8 cellular contexts compared by ENCODE assay signal in genomic region chr6:150813993-150814359, GRCh38. TPM values are rescaled to one million over a fixed set of nuclear protein-coding genes. Genes with fewer than 3 reads are reported as not detected.
DNase-seq lines count a peak whose midpoint lies in the region; ATAC-seq and TF ChIP-seq lines count a peak whose summit lies in the region.

No MANE protein-coding gene starts in this region.

- H3K27ac ChIP-seq in substantia nigra (ENCODE audit: low read depth, low read length, poor library complexity, severe bottlenecking): no peak overlapping the region

- DNase-seq in activated CD4-positive, alpha-beta memory T cell treated with anti-CD3 and anti-CD28 coated beads for 36 hours: peak; percentile 41
- DNase-seq in omental fat pad (ENCODE audit: low spot score) (no peak), substantia nigra (lab: John Stamatoyannopoulos, UW) (no peak), NOMO-1 treated with dmso at 0.1 percent for 144 hours (lab: John Stamatoyannopoulos, UW; ENCODE audit: unreplicated experiment) (no peak), GDM1 (lab: John Stamatoyannopoulos, UW) (no peak)
- DNase-seq in stimulated activated CD4-positive, alpha-beta T cell treated with anti-CD3 and anti-CD28 coated beads, Interleukin-12 subunit alpha, Interleukin-12 subunit beta, amount 100 ng/mL, for 4 hours: no peak

- peak; percentile 66 for ATAC-seq in GM18870 (IDR thresholded peaks at IDR 0.05; ENCODE audit: unreplicated experiment)
- ATAC-seq in HG02870 (IDR thresholded peaks at IDR 0.05; ENCODE audit: unreplicated experiment): peak; percentile 63
- peak; percentile 20 for ATAC-seq in omental fat pad (ENCODE audit: low FRiP score)

- CTCF ChIA-PET in activated CD4-positive, alpha-beta memory T cell treated with anti-CD3 and anti-CD28 coated beads for 36 hours (lab: Charles Lee): interaction anchor here (1.0 to 3.4 kb wide), 9 partner anchors 121 to 743 kb away, joined by 3 to 21 read pairs (median 6); no protein-coding TSS in a partner anchor

- H3K4me3 Mint-ChIP-seq in activated CD4-positive, alpha-beta memory T cell treated with anti-CD3 and anti-CD28 coated beads for 36 hours: no peak overlapping the region

- H3K4me1 Mint-ChIP-seq in activated CD4-positive, alpha-beta memory T cell treated with anti-CD3 and anti-CD28 coated beads for 36 hours (ENCODE audit: low read depth): peaks cover 27% of the 10 kb centered on the region

- no peaks in the 10 kb centered on the region for H3K36me3 Mint-ChIP-seq in activated CD4-positive, alpha-beta memory T cell treated with anti-CD3 and anti-CD28 coated beads for 36 hours

- no peaks in the 10 kb centered on the region for H3K9me3 Mint-ChIP-seq in activated CD4-positive, alpha-beta memory T cell treated with anti-CD3 and anti-CD28 coated beads for 36 hours

- H3K27ac Mint-ChIP-seq in activated CD4-positive, alpha-beta memory T cell treated with anti-CD3 and anti-CD28 coated beads for 36 hours: peak overlapping the region; percentile 93

- intact Hi-C loops in activated CD4-positive, alpha-beta memory T cell treated with anti-CD3 and anti-CD28 coated beads for 36 hours (cut with micrococcal nuclease): loop anchor here (1.0 to 10.0 kb wide), 12 partner anchors 52 to 879 kb away; no protein-coding TSS in a partner anchor

- no peak for TF ChIP-seq CTCF in omental fat pad (IDR thresholded peaks at IDR 0.05)

- POLR2A ChIA-PET in activated CD4-positive, alpha-beta memory T cell treated with anti-CD3 and anti-CD28 coated beads for 36 hours (lab: Charles Lee): interaction anchor here (0.6 to 2.3 kb wide), 6 partner anchors 53 to 807 kb away, joined by 3 to 13 read pairs (median 6); partner anchors contain the start of gene PLEKHG1

- peaks cover 11% of the 10 kb centered on the region for H3K27me3 Mint-ChIP-seq in activated CD4-positive, alpha-beta memory T cell treated with anti-CD3 and anti-CD28 coated beads for 36 hours

RNA-seq across cellular contexts. Expression of gene MTHFD1L, which starts 51.5 kb away (rescaled TPM):
- total RNA-seq in activated CD4-positive, alpha-beta memory T cell treated with anti-CD3 and anti-CD28 coated beads for 36 hours: 100 to 1,000 TPM; 115 to 119 TPM
- 10 to 100 TPM in 3 of 4 donors, 1 to 10 TPM in 1; 4.7 to 45.9 (median 24.0) TPM for total RNA-seq in omental fat pad
